Comparison of ENCODE assay signal across 8 cellular contexts in the genomic region with DNA sequence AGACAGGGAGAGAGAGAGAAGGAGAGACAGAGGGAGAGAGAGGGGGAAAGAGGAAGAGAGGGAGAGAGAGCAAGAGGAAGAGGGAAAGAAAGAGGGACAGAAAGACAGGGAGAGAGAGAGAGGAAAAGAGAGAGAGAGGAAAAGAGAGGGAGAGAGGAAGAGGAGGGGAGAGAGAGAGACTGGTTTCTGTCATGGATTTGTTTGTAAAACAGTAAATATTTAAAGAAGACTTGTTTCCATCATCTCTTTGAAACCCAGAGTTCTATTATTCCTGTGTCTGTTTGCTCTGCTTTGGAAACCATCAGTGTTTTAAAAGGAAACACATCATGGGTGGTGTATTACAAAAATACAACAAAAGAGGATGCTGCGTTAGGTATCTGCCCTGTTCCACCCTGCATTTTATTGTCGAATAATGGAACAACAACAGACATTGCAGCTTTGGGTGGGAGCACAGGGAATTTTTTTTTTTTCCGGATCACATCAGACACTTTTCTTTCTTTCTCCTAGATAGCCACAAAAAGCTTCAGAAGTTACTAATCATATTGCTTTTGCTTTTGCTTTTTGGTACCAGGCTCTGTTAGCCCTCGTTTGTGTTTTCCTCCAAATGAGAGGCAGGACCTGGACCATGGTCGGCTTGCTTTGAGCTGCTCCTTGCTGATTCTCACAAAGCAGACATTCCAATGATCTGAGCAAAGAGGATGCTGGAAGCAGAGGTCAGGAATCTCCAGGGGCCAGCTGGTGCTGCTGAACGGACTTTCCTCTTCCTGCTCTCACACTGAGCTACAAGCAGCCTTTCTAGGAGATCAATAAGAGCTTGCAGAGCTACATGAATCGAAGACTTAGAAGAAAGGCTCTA.
DNase-seq lines count a peak whose midpoint lies in the region; ATAC-seq and TF ChIP-seq lines count a peak whose summit lies in the region.

No MANE protein-coding gene starts in this region.

- WGBS in heart left ventricle, 4 donors = 28 to 43% (median 34%) methylated on average over 7 of the region's 7 CpGs
- WGBS in sigmoid colon, 2 donors = 53 to 57% methylated on average over 7 of the region's 7 CpGs

- ATAC-seq in heart left ventricle (peak; percentile 42 to 89 (median 78)), HG02610 (IDR thresholded peaks at IDR 0.05; ENCODE audit: unreplicated experiment) (no peak)
- no peak for ATAC-seq in activated CD4-positive, CD25-positive, alpha-beta regulatory T cell treated with anti-CD3 and anti-CD28 coated beads, Interleukin-2, amount 50 U/mL, for 24 hours

- TF ChIP-seq EP300 in sigmoid colon (IDR thresholded peaks at IDR 0.05) = no peak

- no peak for TF ChIP-seq POLR2A in heart left ventricle (IDR thresholded peaks at IDR 0.05)
- no peak for TF ChIP-seq POLR2A in sigmoid colon (IDR thresholded peaks at IDR 0.05)

- H3K36me3 ChIP-seq in H7 (replicated peaks; ENCODE audit: control insufficient read depth, insufficient read depth, low read length) (no peaks in the 10 kb centered on the region), heart left ventricle (no peaks in the 10 kb centered on the region), sigmoid colon (no peaks in the 10 kb centered on the region)

- no peak for TF ChIP-seq CTCF in WI38 (IDR thresholded peaks at IDR 0.05; ENCODE audit: low read depth, low read length)
- no peak for TF ChIP-seq CTCF in heart left ventricle (IDR thresholded peaks at IDR 0.05)
- no peak for TF ChIP-seq CTCF in sigmoid colon (IDR thresholded peaks at IDR 0.05)
- no peak for TF ChIP-seq CTCF in GM20000 (IDR thresholded peaks at IDR 0.05; ENCODE audit: extremely low read depth, missing control alignments)

- H3K27me3 ChIP-seq in H7 (ENCODE audit: control insufficient read depth, insufficient read depth, low read length) (no peaks in the 10 kb centered on the region), heart left ventricle (peaks cover 0 to 7% (median 0%) of the 10 kb centered on the region in 9 donors), sigmoid colon (no peaks in the 10 kb centered on the region)

- H3K4me3 ChIP-seq in H7 (ENCODE audit: insufficient read depth, low read depth, low read length) (no peak overlapping the region), WI38 (ENCODE audit: low read depth, low read length) (peak overlapping the region; percentile 43), heart left ventricle (peak overlapping the region in 5 of 12 donors; percentile 4 to 24 (median 14)), sigmoid colon (no peak overlapping the region)

- H3K4me1 ChIP-seq in heart left ventricle (peaks cover 0 to 37% (median 25%) of the 10 kb centered on the region in 12 donors), sigmoid colon (peaks cover 0 to 14% (median 6%) of the 10 kb centered on the region in 4 donors)

- H3K27ac ChIP-seq in heart left ventricle (peak overlapping the region in 10 of 12 donors; percentile 31 to 81 (median 63)), sigmoid colon (peak overlapping the region; percentile 25 to 60 (median 44))

- DNase-seq in H7 (peak; percentile 46), heart left ventricle (peak in 4 of 5 donors; percentile 49 to 59 (median 54)), sigmoid colon (peak; percentile 77), GM20000 (ENCODE audit: low spot score) (no peak)
- no peak for DNase-seq in stimulated activated CD4-positive, alpha-beta T cell treated with anti-CD3 and anti-CD28 coated beads, Interleukin-2, amount 100 ng/mL, for 48 hours

- intact Hi-C loops in heart left ventricle (cut with DNase I) (no loop called here), sigmoid colon (cut with DNase I) (no loop called here)

- no peaks in the 10 kb centered on the region for H3K9me3 ChIP-seq in heart left ventricle
- no peaks in the 10 kb centered on the region for H3K9me3 ChIP-seq in sigmoid colon

Comparison
In these comparisons a context has a peak if more than half of its experiments do, and no peak if none do; other contexts are left out.
1. DNase-seq: peak in H7 (single experiment), heart left ventricle (4 of 5) and sigmoid colon (single experiment); none in GM20000 (single experiment) and stimulated activated CD4-positive, alpha-beta T cell treated with anti-CD3 and anti-CD28 coated beads, Interleukin-2, amount 100 ng/mL, for 48 hours (0 of 2).
2. ATAC-seq: peak in heart left ventricle (4 of 4); none in HG02610 (single experiment) and activated CD4-positive, CD25-positive, alpha-beta regulatory T cell treated with anti-CD3 and anti-CD28 coated beads, Interleukin-2, amount 50 U/mL, for 24 hours (0 of 2).